In the genomic region with DNA sequence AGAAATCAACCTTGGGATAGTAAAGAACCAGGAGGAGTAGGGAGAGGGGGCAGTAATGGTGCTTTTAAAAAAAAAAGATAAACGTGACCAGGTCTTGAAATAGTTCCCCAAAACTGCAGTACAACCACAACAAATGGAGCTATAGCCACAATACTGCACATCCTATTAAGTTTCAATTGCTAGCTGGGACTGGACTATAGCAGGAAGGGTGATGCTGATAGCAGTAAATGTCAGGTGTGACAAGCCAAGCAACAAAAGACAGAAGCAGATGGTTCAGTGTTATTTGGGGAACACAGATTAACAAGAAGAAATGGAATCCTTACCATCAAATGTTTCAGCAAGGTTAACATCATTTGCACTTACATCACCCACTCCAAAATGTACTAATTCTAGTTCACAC, we compare ENCODE assay signal across 1 cellular context.
TF ChIP-seq lines count a peak whose summit lies in the region.

No MANE protein-coding gene starts in this region.

TF ChIP-seq in SK-N-SH, 30 proteins besides CTCF, POLR2A, EP300 and RAD21:
- TF ChIP-seq GABPA (IDR thresholded peaks at IDR 0.05; ENCODE audit: low read depth) (no peak), JUND (IDR thresholded peaks at IDR 0.05) (no peak)
- TF ChIP-seq, protein P1, sequence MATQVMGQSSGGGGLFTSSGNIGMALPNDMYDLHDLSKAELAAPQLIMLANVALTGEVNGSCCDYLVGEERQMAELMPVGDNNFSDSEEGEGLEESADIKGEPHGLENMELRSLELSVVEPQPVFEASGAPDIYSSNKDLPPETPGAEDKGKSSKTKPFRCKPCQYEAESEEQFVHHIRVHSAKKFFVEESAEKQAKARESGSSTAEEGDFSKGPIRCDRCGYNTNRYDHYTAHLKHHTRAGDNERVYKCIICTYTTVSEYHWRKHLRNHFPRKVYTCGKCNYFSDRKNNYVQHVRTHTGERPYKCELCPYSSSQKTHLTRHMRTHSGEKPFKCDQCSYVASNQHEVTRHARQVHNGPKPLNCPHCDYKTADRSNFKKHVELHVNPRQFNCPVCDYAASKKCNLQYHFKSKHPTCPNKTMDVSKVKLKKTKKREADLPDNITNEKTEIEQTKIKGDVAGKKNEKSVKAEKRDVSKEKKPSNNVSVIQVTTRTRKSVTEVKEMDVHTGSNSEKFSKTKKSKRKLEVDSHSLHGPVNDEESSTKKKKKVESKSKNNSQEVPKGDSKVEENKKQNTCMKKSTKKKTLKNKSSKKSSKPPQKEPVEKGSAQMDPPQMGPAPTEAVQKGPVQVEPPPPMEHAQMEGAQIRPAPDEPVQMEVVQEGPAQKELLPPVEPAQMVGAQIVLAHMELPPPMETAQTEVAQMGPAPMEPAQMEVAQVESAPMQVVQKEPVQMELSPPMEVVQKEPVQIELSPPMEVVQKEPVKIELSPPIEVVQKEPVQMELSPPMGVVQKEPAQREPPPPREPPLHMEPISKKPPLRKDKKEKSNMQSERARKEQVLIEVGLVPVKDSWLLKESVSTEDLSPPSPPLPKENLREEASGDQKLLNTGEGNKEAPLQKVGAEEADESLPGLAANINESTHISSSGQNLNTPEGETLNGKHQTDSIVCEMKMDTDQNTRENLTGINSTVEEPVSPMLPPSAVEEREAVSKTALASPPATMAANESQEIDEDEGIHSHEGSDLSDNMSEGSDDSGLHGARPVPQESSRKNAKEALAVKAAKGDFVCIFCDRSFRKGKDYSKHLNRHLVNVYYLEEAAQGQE (IDR thresholded peaks at IDR 0.05; ENCODE audit: low read depth, low read length), result no peak
